ENCODE assay signal across 21 cellular contexts in genomic region chr5:62621280-62621679, GRCh38. TPM values are rescaled to one million over a fixed set of nuclear protein-coding genes. Genes with fewer than 3 reads are reported as not detected.
A peak's percentile ranks its signal among the peaks of the same experiment; 100 is the strongest.
DNase-seq lines count a peak whose midpoint lies in the region; ATAC-seq and TF ChIP-seq lines count a peak whose summit lies in the region.
"Had no signal": no experiment of that assay in that cellular context is flagged by ENCODE, and none has a peak within 500 bp of the region (broad histone marks: within the 10 kb centered on the region; RNA-seq: fewer than 3 reads in every experiment).

No MANE protein-coding gene starts in this region.

- H2BK12ac ChIP-seq in H9 (ENCODE audit: insufficient read length, low read depth, low read length) (no peak overlapping the region), neuronal stem cell (ENCODE audit: low read length) (no peak overlapping the region)

- no peaks in the 10 kb centered on the region for H3K27me3 ChIP-seq in H9 (ENCODE audit: insufficient read depth, low read length)
- no peaks in the 10 kb centered on the region for H3K27me3 ChIP-seq in NT2/D1 (ENCODE audit: insufficient read depth, insufficient read length)
- no peaks in the 10 kb centered on the region for H3K27me3 ChIP-seq in neuronal stem cell (ENCODE audit: control insufficient read depth in 3 of 3, insufficient read depth in 3 of 3, low read depth in 1 of 3, low read length in 3 of 3)
- H3K27me3 ChIP-seq: breast epithelium, left lung had no signal

- no peaks in the 10 kb centered on the region for H3K23me2 ChIP-seq in H9 (ENCODE audit: insufficient read length, low read depth, low read length, poor library complexity, severe bottlenecking)

- H2AFZ ChIP-seq in H9 (ENCODE audit: low read length) (no peak overlapping the region), neuronal stem cell (ENCODE audit: low read length) (no peak overlapping the region)

- no peaks in the 10 kb centered on the region for H3K9me3 Mint-ChIP-seq in H9
- H3K9me3 Mint-ChIP-seq: activated B cell treated with CpG ODN at 0.5 μM for 24 hours; activated naive CD4-positive, alpha-beta T cell treated with anti-CD3 and anti-CD28 coated beads, Interleukin-2, amount 50 U/mL, for 24 hours had no signal

- TF ChIP-seq CTCF in H9 (conservative IDR thresholded peaks at IDR 0.05): no peak

- H3K79me2 ChIP-seq in H9 (ENCODE audit: insufficient read depth, low read length): no peaks in the 10 kb centered on the region

- H3K4me3 Mint-ChIP-seq in H9: peak overlapping the region; percentile 3 to 9; a peak in 3 of 5 replicates
- H3K4me3 Mint-ChIP-seq: activated B cell treated with CpG ODN at 0.5 μM for 24 hours; activated naive CD4-positive, alpha-beta T cell treated with anti-CD3 and anti-CD28 coated beads, Interleukin-2, amount 50 U/mL, for 24 hours had no signal

- H4K91ac ChIP-seq in H9 (ENCODE audit: insufficient read length, low read depth, low read length) (no peak overlapping the region), neuronal stem cell (ENCODE audit: low read depth, low read length, poor library complexity) (no peak overlapping the region)

- no peak overlapping the region for H2BK120ac ChIP-seq in H9 (ENCODE audit: low read depth, low read length, poor library complexity, severe bottlenecking)
- no peak overlapping the region for H2BK120ac ChIP-seq in neuronal stem cell (ENCODE audit: low read depth, low read length)

- H4K20me1 ChIP-seq in H9 (ENCODE audit: control insufficient read depth, insufficient read depth, insufficient read length): no peaks in the 10 kb centered on the region

- peaks cover 25 to 28% of the 10 kb centered on the region in 2 experiments for H3K4me1 Mint-ChIP-seq in H9
- H3K4me1 Mint-ChIP-seq: activated B cell treated with CpG ODN at 0.5 μM for 24 hours; activated naive CD4-positive, alpha-beta T cell treated with anti-CD3 and anti-CD28 coated beads, Interleukin-2, amount 50 U/mL, for 24 hours had no signal

- no peak overlapping the region for H4K8ac ChIP-seq in H9 (replicated peaks; ENCODE audit: insufficient read length, low read depth, low read length)
- no peak overlapping the region for H4K8ac ChIP-seq in neuronal stem cell (ENCODE audit: low read depth, low read length)

- H3K23ac ChIP-seq in H9 (ENCODE audit: insufficient read length, low read depth, low read length): no peak overlapping the region
- H3K23ac ChIP-seq in neuronal stem cell (ENCODE audit: low read depth, low read length, poor library complexity): no peak overlapping the region

- peak overlapping the region; percentile 46 for H3K4me2 ChIP-seq in H9 (ENCODE audit: insufficient read depth, insufficient read length, low read length)
- H3K4me2 ChIP-seq in neuronal stem cell (ENCODE audit: insufficient read depth, low read length, poor library complexity, severe bottlenecking): no peak overlapping the region

- H3K56ac ChIP-seq in H9 (ENCODE audit: insufficient read length, low read depth, low read length): no peak overlapping the region

- H3K4ac ChIP-seq in H9 (ENCODE audit: low read depth, low read length): no peak overlapping the region
- H3K4ac ChIP-seq in neuronal stem cell (ENCODE audit: low read length): no peak overlapping the region

- H2BK20ac ChIP-seq in H9 (ENCODE audit: low read depth, low read length, poor library complexity, severe bottlenecking): no peak overlapping the region

- H3K79me1 ChIP-seq in H9 (ENCODE audit: insufficient read depth, low read depth, low read length, poor library complexity, severe bottlenecking) (no peaks in the 10 kb centered on the region), neuronal stem cell (ENCODE audit: low read depth, low read length) (no peaks in the 10 kb centered on the region)

- H3K9ac ChIP-seq in H9 (ENCODE audit: extremely low read depth, insufficient read length, low read length) (no peak overlapping the region), NT2/D1 (ENCODE audit: insufficient read length, low read depth) (no peak overlapping the region), neuronal stem cell (ENCODE audit: low read depth, low read length, poor library complexity) (no peak overlapping the region)

- no peaks in the 10 kb centered on the region for H3K27me3 Mint-ChIP-seq in H9 (ENCODE audit: low read depth)
- H3K27me3 Mint-ChIP-seq: activated B cell treated with CpG ODN at 0.5 μM for 24 hours; activated naive CD4-positive, alpha-beta T cell treated with anti-CD3 and anti-CD28 coated beads, Interleukin-2, amount 50 U/mL, for 24 hours had no signal

- no CpG with 5 or more reads among the region's 6 CpGs for WGBS in H9 (ENCODE audit: extremely low coverage, insufficient read length, low lambda C conversion rate)
- no CpG with 5 or more reads among the region's 6 CpGs for WGBS in neuronal stem cell (ENCODE audit: extremely low coverage in 2 of 2, insufficient read length in 2 of 2, insufficient replicate concordance in 1 of 2), 2 donors

- no peak overlapping the region for H2BK15ac ChIP-seq in H9 (ENCODE audit: low read depth, low read length)
- H2BK15ac ChIP-seq in neuronal stem cell (ENCODE audit: low read length): no peak overlapping the region

- H3K4me3 ChIP-seq in NT2/D1 (ENCODE audit: insufficient read length, low read depth) (no peak overlapping the region), neuronal stem cell (ENCODE audit: low read length in 2 of 2) (no peak overlapping the region)
- H3K4me3 ChIP-seq: breast epithelium, left lung had no signal

- no peak overlapping the region for H4K5ac ChIP-seq in H9 (ENCODE audit: insufficient read length, low read depth, low read length)

- no peaks in the 10 kb centered on the region for H3K9me3 ChIP-seq in H9 (ENCODE audit: control insufficient read depth, low read depth, low read length)
- no peaks in the 10 kb centered on the region for H3K9me3 ChIP-seq in NT2/D1 (ENCODE audit: insufficient read depth, low read length)
- no peaks in the 10 kb centered on the region for H3K9me3 ChIP-seq in neuronal stem cell (replicated peaks in 1 of 2; ENCODE audit: control insufficient read depth in 2 of 2, insufficient read depth in 1 of 2, low read depth in 1 of 2, low read length in 2 of 2)
- H3K9me3 ChIP-seq: breast epithelium, left lung had no signal

- H3K36me3 ChIP-seq in NT2/D1 (ENCODE audit: insufficient read depth, insufficient read length, low read length): no peaks in the 10 kb centered on the region
- no peaks in the 10 kb centered on the region for H3K36me3 ChIP-seq in neuronal stem cell (replicated peaks in 1 of 2; ENCODE audit: control insufficient read depth in 2 of 2, insufficient read depth in 2 of 2, low read length in 2 of 2)
- H3K36me3 ChIP-seq: breast epithelium, left lung had no signal

- H3K4me1 ChIP-seq in H9 (ENCODE audit: insufficient read depth, low read length) (peaks cover 5% of the 10 kb centered on the region; the same call in 1 of the 2 replicates), NT2/D1 (ENCODE audit: insufficient read depth, insufficient read length) (no peaks in the 10 kb centered on the region), neuronal stem cell (ENCODE audit: control insufficient read depth in 2 of 2, insufficient read depth in 1 of 2, low read depth in 1 of 2, low read length in 2 of 2) (peaks cover 0 to 2% of the 10 kb centered on the region in 2 donors)
- H3K4me1 ChIP-seq: breast epithelium, left lung had no signal

- H3K14ac ChIP-seq in H9 (ENCODE audit: insufficient read depth, low read length) (no peak overlapping the region), neuronal stem cell (ENCODE audit: low read length) (no peak overlapping the region)

- H3K36me3 Mint-ChIP-seq in H9 (ENCODE audit: insufficient read depth in 1 of 3, low read depth in 3 of 3): peaks cover 0 to 6% (median 5%) of the 10 kb centered on the region in 3 experiments; a peak in 4 of 7 replicates

- H3K18ac ChIP-seq in H9 (ENCODE audit: insufficient read length, low read depth, low read length) (no peak overlapping the region), neuronal stem cell (ENCODE audit: low read length) (no peak overlapping the region)

- H2AK5ac ChIP-seq in H9 (ENCODE audit: insufficient read length, low read length) (no peak overlapping the region), neuronal stem cell (ENCODE audit: low read depth, low read length) (no peak overlapping the region)

- no peak for ATAC-seq in HG03457 (IDR thresholded peaks at IDR 0.05; ENCODE audit: unreplicated experiment)
- ATAC-seq: left lung had no signal

- H3T11ph ChIP-seq in H9 (ENCODE audit: low read length): no peak overlapping the region

- no peak overlapping the region for H2BK5ac ChIP-seq in H9 (ENCODE audit: insufficient read length, low read length)
- no peak overlapping the region for H2BK5ac ChIP-seq in neuronal stem cell (ENCODE audit: low read length)

- peak overlapping the region; percentile 9 to 89 (median 81); a peak in 6 of 7 replicates for H3K27ac Mint-ChIP-seq in H9
- H3K27ac Mint-ChIP-seq: activated B cell treated with CpG ODN at 0.5 μM for 24 hours; activated naive CD4-positive, alpha-beta T cell treated with anti-CD3 and anti-CD28 coated beads, Interleukin-2, amount 50 U/mL, for 24 hours had no signal

- H3K27ac ChIP-seq in H9 (ENCODE audit: insufficient read length, low read depth, low read length): peak overlapping the region; percentile 2
- H3K27ac ChIP-seq in neuronal stem cell (replicated peaks; ENCODE audit: low read length): no peak overlapping the region
- H3K27ac ChIP-seq: breast epithelium, left lung had no signal

- DNase-seq in H9 (peak; percentile 92), NT2/D1 (ENCODE audit: low read depth, low spot score) (peak; percentile 46), iPS DF 4.7 (ENCODE audit: extremely low read depth, low spot score) (peak; percentile 60), neuronal stem cell (ENCODE audit: low spot score) (peak; percentile 36), NCI-H1694 (lab: John Stamatoyannopoulos, UW) (no peak)
- DNase-seq in NK-92 treated with Interleukin-12 subunit alpha and Interleukin-12 subunit beta, amount 100 ng/mL, for 24 hours (lab: John Stamatoyannopoulos, UW): no peak
- DNase-seq: activated B cell treated with CpG ODN at 0.5 μM for 24 hours; activated CD4-positive, alpha-beta T cell treated with anti-CD3 and anti-CD28 coated beads, Interleukin-2, amount 50 U/mL, for 48 hours; activated CD8-positive, alpha-beta memory T cell treated with anti-CD3 and anti-CD28 coated beads, Interleukin-2, amount 50 U/mL, for 48 hours; amygdala; effector CD4-positive, alpha-beta T cell; left lung; NCI-H524; nucleus accumbens; SHP77; stimulated activated CD4-positive, alpha-beta T cell treated with anti-CD3 and anti-CD28 coated beads, Interleukin-15, amount 100 ng/mL, for 24 hours; stimulated activated naive CD4-positive, alpha-beta T cell treated with Interleukin-2 at 50 U/mL for 16 hours had no signal

RNA-seq across cellular contexts. Expression of gene LRRC70, which starts 42.7 kb away (rescaled TPM):
- total RNA-seq in H9 (2021): 0.55 and 1.1 TPM in 2 replicates
- polyA plus RNA-seq in neuronal stem cell (2013, experiment 1 of 2): 0.63 TPM
- polyA plus RNA-seq in neuronal stem cell (2013, experiment 2 of 2): 0.17 TPM
- total RNA-seq: epithelial cell of proximal tubule had no signal

Comparison
In these comparisons a context has a peak if more than half of its experiments do, and no peak if none do; other contexts are left out.
1. DNase-seq: peak in H9 (single experiment), NT2/D1 (single experiment), iPS DF 4.7 (single experiment) and neuronal stem cell (single experiment); none in NCI-H1694 (single experiment) and NK-92 treated with Interleukin-12 subunit alpha and Interleukin-12 subunit beta, amount 100 ng/mL, for 24 hours (single experiment).